Comparison of ENCODE assay signal across 8 cellular contexts in genomic region chr16:70113599-70113981, GRCh38. TPM values are rescaled to one million over a fixed set of nuclear protein-coding genes. Genes with fewer than 3 reads are reported as not detected.
A peak's percentile ranks its signal among the peaks of the same experiment; 100 is the strongest.
DNase-seq lines count a peak whose midpoint lies in the region; ATAC-seq and TF ChIP-seq lines count a peak whose summit lies in the region.
"Not testable (repeated sequence)": the region's sequence is repeated elsewhere in the genome, so short reads cannot be mapped to it uniquely, and the experiment has no call there.

No MANE protein-coding gene starts in this region.

- H3K27ac Mint-ChIP-seq in glutamatergic neuron (ENCODE audit: unreplicated experiment): not testable (repeated sequence)
- H3K27ac Mint-ChIP-seq in natural killer cell: peak overlapping the region; percentile 80 to 90

- not testable (repeated sequence) for H3K4me1 ChIP-seq in testis

- TF ChIP-seq CTCF in RWPE1 (conservative IDR thresholded peaks at IDR 0.05; ENCODE audit: low read depth); astrocyte of the cerebellum (IDR thresholded peaks at IDR 0.05; ENCODE audit: low read depth, low read length, missing control alignments); glutamatergic neuron (IDR thresholded peaks at IDR 0.05; ENCODE audit: partially characterized antibody, unreplicated experiment); natural killer cell (IDR thresholded peaks at IDR 0.05); testis (IDR thresholded peaks at IDR 0.05): not testable (repeated sequence)

- peak overlapping the region; percentile 72 for H3K27ac ChIP-seq in RWPE1
- peak overlapping the region; percentile 86 to 88 for H3K27ac ChIP-seq in testis

- not testable (repeated sequence) for H3K4me1 Mint-ChIP-seq in glutamatergic neuron (ENCODE audit: low read depth, unreplicated experiment)
- H3K4me1 Mint-ChIP-seq in natural killer cell: peaks cover 13 to 15% of the 10 kb centered on the region in 2 donors

- TF ChIP-seq POLR2A in testis (IDR thresholded peaks at IDR 0.05): not testable (repeated sequence)

- not testable (repeated sequence) for H3K36me3 Mint-ChIP-seq in glutamatergic neuron (ENCODE audit: unreplicated experiment); natural killer cell

- H3K27me3 Mint-ChIP-seq in glutamatergic neuron (ENCODE audit: unreplicated experiment); natural killer cell (ENCODE audit: low read depth in 2 of 2): not testable (repeated sequence)

- POLR2A ChIA-PET in RWPE1 (lab: Yijun Ruan, JAX; ENCODE audit: low non-redundant PET): not testable (repeated sequence)

- 0% methylated on average over 1 of the region's 15 CpGs; no CpG with 5 or more reads in 1 of the 2 donors for WGBS in testis, 2 donors

- ATAC-seq in GM21526 (IDR thresholded peaks at IDR 0.05; ENCODE audit: low FRiP score, unreplicated experiment) (peak; percentile 22), HG03095 (IDR thresholded peaks at IDR 0.05; ENCODE audit: unreplicated experiment) (peak; percentile 23), natural killer cell (peak; percentile 5 to 13 (median 8))

- not testable (repeated sequence) for H3K36me3 ChIP-seq in testis (ENCODE audit: low read depth, missing control alignments)

- in situ Hi-C loops in astrocyte of the cerebellum (cut with HindIII; ENCODE audit: low sequenced_read_pairs): not testable (repeated sequence)

- not testable (repeated sequence) for H3K9me3 Mint-ChIP-seq in glutamatergic neuron (ENCODE audit: unreplicated experiment); natural killer cell

- not testable (repeated sequence) for H3K9me3 ChIP-seq in testis

- peak overlapping the region; percentile 66 for H3K4me3 ChIP-seq in astrocyte of the cerebellum (ENCODE audit: low read depth, low read length)
- peak overlapping the region; percentile 65 to 87 for H3K4me3 ChIP-seq in testis

- H3K27me3 ChIP-seq in testis: not testable (repeated sequence)

- intact Hi-C loops in natural killer cell (cut with micrococcal nuclease); testis (cut with DNase I; ENCODE audit: low total_unique reads): not testable (repeated sequence)

- peak; percentile 27 for DNase-seq in ELR (ENCODE audit: low read depth)
- DNase-seq in RWPE1 (ENCODE audit: low spot score); astrocyte of the cerebellum (ENCODE audit: low read depth); glutamatergic neuron; natural killer cell; testis: not testable (repeated sequence)

- peak overlapping the region; percentile 77 for H3K4me3 Mint-ChIP-seq in glutamatergic neuron (ENCODE audit: unreplicated experiment)
- peak overlapping the region; percentile 89 for H3K4me3 Mint-ChIP-seq in natural killer cell

- CTCF ChIA-PET in RWPE1 (lab: Yijun Ruan, JAX): not testable (repeated sequence)

RNA-seq across cellular contexts. Expression of gene PDPR, which starts 0.5 kb away (rescaled TPM):
- total RNA-seq in glutamatergic neuron (ENCODE audit: unreplicated experiment): 19.1 TPM
- 10 to 100 TPM; 50.0 to 73.9 (median 52.0) TPM for total RNA-seq in natural killer cell
- total RNA-seq in testis: 10 to 100 TPM; 53.6 to 56.0 TPM
- 28.6 TPM for polyA plus RNA-seq in testis (ENCODE audit: insufficient read depth, low read depth, low replicate concordance)

RNA-seq across cellular contexts. Expression of gene CLEC18C, which starts 60.0 kb away (rescaled TPM):
- total RNA-seq in glutamatergic neuron (ENCODE audit: unreplicated experiment): 0.66 TPM
- under 1 TPM; 0.29 to 0.88 (median 0.59) TPM for total RNA-seq in natural killer cell
- 10 to 100 TPM in 1 of 2 donors, 1 to 10 TPM in 1; 7.9 to 31.9 TPM for total RNA-seq in testis
- 3.1 TPM for polyA plus RNA-seq in testis (ENCODE audit: insufficient read depth, low read depth, low replicate concordance)
